37 cellular contexts compared by ENCODE assay signal in genomic region chr14:90538095-90538494, GRCh38.
"Had no signal": no experiment of that assay in that cellular context is flagged by ENCODE, and none has a peak within 500 bp of the region (broad histone marks: within the 10 kb centered on the region; RNA-seq: fewer than 3 reads in every experiment).

No MANE protein-coding gene starts in this region.

- H3K27ac ChIP-seq: adrenal gland, ascending aorta, cardiac muscle cell, VCaP had no signal

- ATAC-seq: activated CD8-positive, alpha-beta T cell treated with anti-CD3 and anti-CD28 coated beads for 36 hours; activated naive CD4-positive, alpha-beta T cell treated with anti-CD3 and anti-CD28 coated beads, Interleukin-2, amount 50 U/mL, for 72 hours; activated T-cell treated with anti-CD3 and anti-CD28 coated beads, Interleukin-2, amount 50 U/mL, for 4 hours; activated T-cell treated with anti-CD3 and anti-CD28 coated beads, Interleukin-2, amount 50 U/mL, for 72 hours; activated T-helper 17 cell treated with anti-CD3 and anti-CD28 coated beads, Interleukin-2, amount 50 U/mL, for 72 hours had no signal

- H3K4me1 Mint-ChIP-seq: central memory CD8-positive, alpha-beta T cell had no signal

- H3K9me3 ChIP-seq: adrenal gland, ascending aorta had no signal

- H3K4me3 ChIP-seq: adrenal gland, ascending aorta, cardiac muscle cell had no signal

- H3K36me3 Mint-ChIP-seq: activated CD4-positive, alpha-beta memory T cell treated with anti-CD3 and anti-CD28 coated beads for 36 hours; activated naive CD4-positive, alpha-beta T cell treated with anti-CD3 and anti-CD28 coated beads, Interleukin-2, amount 50 U/mL, for 72 hours; activated naive CD8-positive, alpha-beta T cell treated with anti-CD3 and anti-CD28 coated beads for 36 hours had no signal

- H3K4me3 Mint-ChIP-seq: activated B cell treated with CpG ODN at 0.5 μM for 24 hours; activated CD4-positive, alpha-beta memory T cell treated with anti-CD3 and anti-CD28 coated beads for 36 hours; activated CD4-positive, alpha-beta T cell treated with anti-CD3 and anti-CD28 coated beads, Interleukin-2, amount 10 ng/mL, durations not matched to agents 24 days and 14 days; activated CD8-positive, alpha-beta T cell treated with anti-CD3 and anti-CD28 coated beads for 36 hours; activated naive CD4-positive, alpha-beta T cell treated with anti-CD3 and anti-CD28 coated beads for 36 hours; activated naive CD8-positive, alpha-beta T cell treated with anti-CD3 and anti-CD28 coated beads for 36 hours; activated T-cell treated with anti-CD3 and anti-CD28 coated beads, Interleukin-2, amount 50 U/mL, for 4 hours; activated T-cell treated with anti-CD3 and anti-CD28 coated beads, Interleukin-2, amount 50 U/mL, for 72 hours; activated T-helper 1 cell treated with anti-CD3 and anti-CD28 coated beads, Interleukin-12 subunit alpha, Interleukin-12 subunit beta, Interleukin-2, Interleukin-4 antibody, amounts not matched to agents 30 ng/mL and 10 ng/mL and 1 ng/mL, durations not matched to agents 14 hours and 24 hours and 36 hours; activated T-helper 17 cell treated with anti-CD3 and anti-CD28 coated beads, Interleukin-2, amount 50 U/mL, for 72 hours; brain; central memory CD8-positive, alpha-beta T cell; T-helper 1 cell treated with Interleukin-12 subunit alpha and Interleukin-12 subunit beta and Interleukin-4 antibody, amounts not matched to agents 30 μg/mL and 1 μg/mL, for 36 hours; T-helper 2 cell treated with Interferon-gamma antibody and Interleukin-4, amounts not matched to agents 5 μg/mL and 100 μg/mL, for 36 hours had no signal

- H3K36me3 ChIP-seq: adrenal gland, cardiac muscle cell had no signal

- H3K9me3 Mint-ChIP-seq: activated B cell treated with CpG ODN at 0.5 μM for 24 hours; activated CD4-positive, alpha-beta memory T cell treated with anti-CD3 and anti-CD28 coated beads for 36 hours; activated CD4-positive, alpha-beta T cell treated with anti-CD3 and anti-CD28 coated beads, Interleukin-2, amount 10 ng/mL, durations not matched to agents 24 days and 14 days; activated CD8-positive, alpha-beta T cell treated with anti-CD3 and anti-CD28 coated beads for 36 hours; activated naive CD4-positive, alpha-beta T cell treated with anti-CD3 and anti-CD28 coated beads for 36 hours; activated naive CD4-positive, alpha-beta T cell treated with anti-CD3 and anti-CD28 coated beads, Interleukin-2, amount 50 U/mL, for 72 hours; activated naive CD8-positive, alpha-beta T cell treated with anti-CD3 and anti-CD28 coated beads for 36 hours; activated T-cell treated with anti-CD3 and anti-CD28 coated beads, Interleukin-2, amount 50 U/mL, for 4 hours; activated T-cell treated with anti-CD3 and anti-CD28 coated beads, Interleukin-2, amount 50 U/mL, for 72 hours; activated T-helper 1 cell treated with anti-CD3 and anti-CD28 coated beads, Interleukin-12 subunit alpha, Interleukin-12 subunit beta, Interleukin-2, Interleukin-4 antibody, amounts not matched to agents 30 ng/mL and 10 ng/mL and 1 ng/mL, durations not matched to agents 14 hours and 24 hours and 36 hours; activated T-helper 17 cell treated with anti-CD3 and anti-CD28 coated beads, Interleukin-2, amount 50 U/mL, for 72 hours; brain; central memory CD8-positive, alpha-beta T cell; T-helper 1 cell treated with Interleukin-12 subunit alpha and Interleukin-12 subunit beta and Interleukin-4 antibody, amounts not matched to agents 30 μg/mL and 1 μg/mL, for 36 hours; T-helper 2 cell treated with Interferon-gamma antibody and Interleukin-4, amounts not matched to agents 5 μg/mL and 100 μg/mL, for 36 hours had no signal

- DNase-seq: activated B cell treated with CpG ODN at 0.5 μM for 24 hours; activated CD4-positive, alpha-beta memory T cell treated with anti-CD3 and anti-CD28 coated beads for 36 hours; activated CD4-positive, alpha-beta T cell treated with anti-CD3 and anti-CD28 coated beads for 4 hours; activated CD4-positive, alpha-beta T cell treated with anti-CD3 and anti-CD28 coated beads, Interleukin-2, amount 10 ng/mL, durations not matched to agents 24 days and 14 days; activated CD4-positive, alpha-beta T cell treated with anti-CD3 and anti-CD28 coated beads, Interleukin-2, amount 50 U/mL, for 1 hour; activated CD4-positive, alpha-beta T cell treated with anti-CD3 and anti-CD28 coated beads, Interleukin-2, amount 50 U/mL, for 4 hours; activated CD4-positive, CD25-positive, alpha-beta regulatory T cell treated with anti-CD3 and anti-CD28 coated beads, Interleukin-2, amount 50 U/mL, for 72 hours; activated CD8-positive, alpha-beta memory T cell treated with anti-CD3 and anti-CD28 coated beads, Interleukin-2, amount 50 U/mL, for 4 hours; activated CD8-positive, alpha-beta T cell treated with anti-CD3 and anti-CD28 coated beads for 36 hours; activated effector memory CD4-positive, alpha-beta T cell treated with anti-CD3 and anti-CD28 coated beads, Interleukin-2, amount 50 U/mL, for 16 hours; activated gamma-delta T cell treated with Interleukin-2 at 50 U/mL for 16 hours; activated naive CD4-positive, alpha-beta T cell; activated naive CD4-positive, alpha-beta T cell treated with anti-CD3 and anti-CD28 coated beads for 36 hours; activated naive CD4-positive, alpha-beta T cell treated with anti-CD3 and anti-CD28 coated beads, Interleukin-2, amount 50 U/mL, for 16 hours; activated naive CD8-positive, alpha-beta T cell treated with anti-CD3 and anti-CD28 coated beads for 36 hours; activated T-cell treated with anti-CD3 and anti-CD28 coated beads for 4 hours; activated T-cell treated with anti-CD3 and anti-CD28 coated beads, Interleukin-2, amount 50 U/mL, for 1 hour; activated T-cell treated with anti-CD3 and anti-CD28 coated beads, Interleukin-2, amount 50 U/mL, for 4 hours; activated T-cell treated with anti-CD3 and anti-CD28 coated beads, Interleukin-2, amount 50 U/mL, for 72 hours; adrenal gland; amygdala; anterior cingulate cortex; caudate nucleus; cerebellar nuclear complex; T-helper 1 cell; T-helper 2 cell; T-helper 9 cell had no signal

- H3K27ac Mint-ChIP-seq: activated B cell treated with CpG ODN at 0.5 μM for 24 hours; activated CD4-positive, alpha-beta memory T cell treated with anti-CD3 and anti-CD28 coated beads for 36 hours; activated CD4-positive, alpha-beta T cell treated with anti-CD3 and anti-CD28 coated beads, Interleukin-2, amount 10 ng/mL, durations not matched to agents 24 days and 14 days; activated CD8-positive, alpha-beta T cell treated with anti-CD3 and anti-CD28 coated beads for 36 hours; activated naive CD4-positive, alpha-beta T cell treated with anti-CD3 and anti-CD28 coated beads for 36 hours; activated naive CD4-positive, alpha-beta T cell treated with anti-CD3 and anti-CD28 coated beads, Interleukin-2, amount 50 U/mL, for 72 hours; activated naive CD8-positive, alpha-beta T cell treated with anti-CD3 and anti-CD28 coated beads for 36 hours; activated T-cell treated with anti-CD3 and anti-CD28 coated beads, Interleukin-2, amount 50 U/mL, for 72 hours; activated T-helper 1 cell treated with anti-CD3 and anti-CD28 coated beads, Interleukin-12 subunit alpha, Interleukin-12 subunit beta, Interleukin-2, Interleukin-4 antibody, amounts not matched to agents 30 ng/mL and 10 ng/mL and 1 ng/mL, durations not matched to agents 14 hours and 24 hours and 36 hours; activated T-helper 17 cell treated with anti-CD3 and anti-CD28 coated beads, Interleukin-2, amount 50 U/mL, for 72 hours; T-helper 1 cell treated with Interleukin-12 subunit alpha and Interleukin-12 subunit beta and Interleukin-4 antibody, amounts not matched to agents 30 μg/mL and 1 μg/mL, for 36 hours; T-helper 2 cell treated with Interferon-gamma antibody and Interleukin-4, amounts not matched to agents 5 μg/mL and 100 μg/mL, for 36 hours had no signal

- H3K4me1 ChIP-seq: ascending aorta had no signal

- H3K27me3 ChIP-seq: adrenal gland, ascending aorta, cardiac muscle cell had no signal

- H3K27me3 Mint-ChIP-seq: activated B cell treated with CpG ODN at 0.5 μM for 24 hours; activated CD4-positive, alpha-beta memory T cell treated with anti-CD3 and anti-CD28 coated beads for 36 hours; activated CD4-positive, alpha-beta T cell treated with anti-CD3 and anti-CD28 coated beads, Interleukin-2, amount 10 ng/mL, durations not matched to agents 24 days and 14 days; activated CD8-positive, alpha-beta T cell treated with anti-CD3 and anti-CD28 coated beads for 36 hours; activated naive CD8-positive, alpha-beta T cell treated with anti-CD3 and anti-CD28 coated beads for 36 hours had no signal
